ENCODE assay signal across 11 cellular contexts in the genomic region with DNA sequence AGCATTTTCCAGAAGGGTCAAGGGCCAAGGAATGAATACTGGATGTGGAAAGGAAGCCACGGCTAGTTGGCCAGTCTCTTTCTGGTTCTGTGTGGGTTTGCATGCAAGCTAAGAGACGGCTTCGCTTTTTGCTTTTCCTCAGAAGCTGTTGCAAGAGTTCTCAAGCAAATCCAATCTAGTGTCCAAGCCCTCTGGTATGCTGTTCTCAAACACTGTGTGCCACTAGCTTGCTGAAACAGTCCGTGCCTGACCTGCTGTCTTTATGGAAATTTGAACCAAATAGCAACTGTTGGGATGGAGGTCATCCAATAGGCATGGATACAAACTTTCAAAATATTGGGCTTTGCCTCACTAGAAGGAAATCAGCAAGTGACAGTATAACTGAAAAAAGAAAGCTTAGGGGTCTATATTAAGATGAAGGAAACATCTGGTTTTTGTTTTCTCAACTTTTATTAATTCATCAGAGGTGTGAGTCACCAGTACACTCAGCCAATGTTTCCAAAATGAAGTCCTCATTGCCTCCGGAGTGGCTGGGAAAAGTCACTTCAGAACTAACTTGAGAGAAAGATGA.
DNase-seq lines count a peak whose midpoint lies in the region; ATAC-seq, FAIRE-seq and TF ChIP-seq lines count a peak whose summit lies in the region.
"Had no signal": no experiment of that assay in that cellular context is flagged by ENCODE, and none has a peak within 500 bp of the region (broad histone marks: within the 10 kb centered on the region; RNA-seq: fewer than 3 reads in every experiment).

No MANE protein-coding gene starts in this region.

- H3K36me3 ChIP-seq in liver (ENCODE audit: control insufficient read depth in 4 of 4, insufficient read depth in 3 of 4, low read depth in 1 of 4, low read length in 3 of 4) (no peaks in the 10 kb centered on the region), HepG2 (replicated peaks in 1 of 2; ENCODE audit: control insufficient read depth in 1 of 2, insufficient read depth in 2 of 2, low read length in 2 of 2) (no peaks in the 10 kb centered on the region), muscle layer of duodenum (ENCODE audit: control insufficient read depth in 1 of 2, insufficient read depth in 2 of 2, low read length in 2 of 2) (no peaks in the 10 kb centered on the region)

- intact Hi-C loops in HepG2 (cut with micrococcal nuclease; ENCODE audit: unreplicated experiment), result no loop called here

- no peak for FAIRE-seq in HepG2 (lab: Jason Lieb, UNC)
- FAIRE-seq in RCC 7860 (lab: Jason Lieb, UNC), result no peak
- FAIRE-seq: A549 had no signal

- H4K20me1 ChIP-seq in HepG2 (ENCODE audit: insufficient read depth, low read length), result no peaks in the 10 kb centered on the region

- TF ChIP-seq CTCF in liver (IDR thresholded peaks at IDR 0.05; ENCODE audit: low read depth, low read length, missing input control) (no peak), HepG2 (CRISPR knock-in tag; IDR thresholded peaks at IDR 0.05) (no peak)

- H3K79me2 ChIP-seq in HepG2 (ENCODE audit: insufficient read depth, low read length), result no peaks in the 10 kb centered on the region

- no peak overlapping the region for H3K4me2 ChIP-seq in HepG2 (ENCODE audit: low read depth, low read length)
- H3K4me2 ChIP-seq: A549 had no signal

- TF ChIP-seq RAD21 in liver (IDR thresholded peaks at IDR 0.05), result no peak
- no peak for TF ChIP-seq RAD21 in HepG2 (CRISPR knock-in tag; IDR thresholded peaks at IDR 0.05)

- H2AFZ ChIP-seq in HepG2 (ENCODE audit: low read length), result no peak overlapping the region

- no peaks in the 10 kb centered on the region for H3K9me3 ChIP-seq in liver (ENCODE audit: control insufficient read depth in 4 of 4, low read length in 3 of 4)
- no peaks in the 10 kb centered on the region for H3K9me3 ChIP-seq in HepG2 (ENCODE audit: low read length)
- no peaks in the 10 kb centered on the region for H3K9me3 ChIP-seq in muscle layer of duodenum (ENCODE audit: control insufficient read depth in 1 of 2, low read length in 2 of 2)
- H3K9me3 ChIP-seq: A549 had no signal

- H3K9ac ChIP-seq in liver (ENCODE audit: low read depth in 1 of 2, low read length in 2 of 2) (no peak overlapping the region), HepG2 (ENCODE audit: insufficient read depth, low read depth, low read length) (no peak overlapping the region)

- CTCF ChIA-PET in HepG2 (lab: Yijun Ruan, JAX; ENCODE audit: low intra/inter-chr PET ratio, low total read pairs), result no interaction called here

- ATAC-seq in HepG2, result no peak
- ATAC-seq: A549 had no signal

- in situ Hi-C loops in HepG2 (cut with HindIII; ENCODE audit: extremely low pct_ligation_motif_present, low pct_unique_long_range_greater_than_20kb), result no loop called here

- H3K4me1 ChIP-seq in liver (ENCODE audit: control insufficient read depth in 4 of 4, insufficient read depth in 4 of 4, low read length in 3 of 4), result peaks cover 0 to 7% (median 5%) of the 10 kb centered on the region in 4 donors
- no peaks in the 10 kb centered on the region for H3K4me1 ChIP-seq in HepG2 (ENCODE audit: insufficient read depth, low read length)
- peaks cover 0 to 3% of the 10 kb centered on the region in 2 donors for H3K4me1 ChIP-seq in muscle layer of duodenum (ENCODE audit: control insufficient read depth in 1 of 2, insufficient read depth in 2 of 2, low read length in 2 of 2)
- H3K4me1 ChIP-seq: A549 had no signal

- whole genome bisulfite sequencing in liver, result 82% methylated on average over 5 of the region's 5 CpGs
- 8% methylated on average over 2 of the region's 5 CpGs for whole genome bisulfite sequencing in HepG2 (ENCODE audit: low lambda C conversion rate)

- TF ChIP-seq EP300 in HepG2 (IDR thresholded peaks at IDR 0.05; ENCODE audit: low read depth in 2 of 2, low read length in 2 of 2), result no peak
- TF ChIP-seq EP300 in HepG2 (CRISPR knock-in tag; IDR thresholded peaks at IDR 0.05; ENCODE audit: borderline replicate concordance), result no peak

- no peak overlapping the region for H3K4me3 ChIP-seq in liver (ENCODE audit: low read depth in 1 of 3, low read length in 3 of 3)
- H3K4me3 ChIP-seq in HepG2 (replicated peaks in 1 of 3; ENCODE audit: insufficient read depth in 1 of 3, low read depth in 2 of 3, low read length in 3 of 3), result no peak overlapping the region
- H3K4me3 ChIP-seq in muscle layer of duodenum (ENCODE audit: low read depth in 1 of 2, low read length in 2 of 2), result no peak overlapping the region
- H3K4me3 ChIP-seq: A549 had no signal

- H3K27me3 ChIP-seq in liver (ENCODE audit: control insufficient read depth in 4 of 4, insufficient read depth in 4 of 4, low read length in 3 of 4), result peaks cover 0 to 3% (median 0%) of the 10 kb centered on the region in 4 donors
- no peaks in the 10 kb centered on the region for H3K27me3 ChIP-seq in HepG2 (ENCODE audit: control insufficient read depth in 1 of 2, insufficient read depth in 2 of 2, low read length in 2 of 2)
- H3K27me3 ChIP-seq in muscle layer of duodenum (ENCODE audit: low read depth, low read length), result no peaks in the 10 kb centered on the region

- POLR2A ChIA-PET in HepG2 (lab: Yijun Ruan, JAX), result no interaction called here

- BruUV-seq in HepG2 (replicated peaks; lab: Mats Ljungman, UMichigan), result no TSS peak

- DNase-seq in HepG2 (ENCODE audit: low spot score) (no peak), fibroblast of gingiva (ENCODE audit: low read depth) (peak; percentile 97), D341Med (ENCODE audit: low spot score) (no peak), COR-L47 (lab: John Stamatoyannopoulos, UW) (no peak), globus pallidus (ENCODE audit: low spot score) (no peak), RCC 7860 (ENCODE audit: low spot score) (no peak)
- DNase-seq: activated CD4-positive, alpha-beta T cell treated with anti-CD3 and anti-CD28 coated beads for 1 hour; erythroblast had no signal

- no peak overlapping the region for H3K27ac ChIP-seq in liver (ENCODE audit: low read depth in 1 of 2, low read length in 2 of 2)
- H3K27ac ChIP-seq in HepG2 (ENCODE audit: extremely low read length, insufficient read depth, low read length), result no peak overlapping the region
- H3K27ac ChIP-seq in muscle layer of duodenum (ENCODE audit: low read length), result peak overlapping the region; percentile 90
- H3K27ac ChIP-seq: A549 had no signal

- no peak for TF ChIP-seq POLR2A in HepG2 (IDR thresholded peaks at IDR 0.05; ENCODE audit: insufficient read depth in 1 of 2, low read depth in 2 of 2, low read length in 2 of 2)

TF ChIP-seq in liver, 16 proteins besides CTCF, POLR2A, EP300 and RAD21:
- TF ChIP-seq SP1 (IDR thresholded peaks at IDR 0.05) (peak; percentile 38), GABPA (IDR thresholded peaks at IDR 0.05 in 1 of 2, conservative IDR thresholded peaks at IDR 0.05 in 1 of 2) (no peak), NR2F2 (IDR thresholded peaks at IDR 0.05) (peak; percentile 46)
TF ChIP-seq in liver: peak in this region for 2.

TF ChIP-seq in HepG2, 621 proteins besides CTCF, POLR2A, EP300 and RAD21:
- TF ChIP-seq PRMT3 (CRISPR knock-in tag; IDR thresholded peaks at IDR 0.05; ENCODE audit: borderline replicate concordance, low read depth) (no peak), ATM (IDR thresholded peaks at IDR 0.05; ENCODE audit: borderline replicate concordance) (no peak), ZNF225 (CRISPR knock-in tag; IDR thresholded peaks at IDR 0.05) (no peak), REL (CRISPR knock-in tag; conservative IDR thresholded peaks at IDR 0.05) (no peak), ZNF12 (CRISPR knock-in tag; IDR thresholded peaks at IDR 0.05) (no peak), KLF13 (CRISPR knock-in tag; IDR thresholded peaks at IDR 0.05) (no peak), FOXK2 (IDR thresholded peaks at IDR 0.05) (no peak), POGZ (CRISPR knock-in tag; IDR thresholded peaks at IDR 0.05) (no peak), NFYC (CRISPR knock-in tag; IDR thresholded peaks at IDR 0.05) (no peak), THYN1 (CRISPR knock-in tag; IDR thresholded peaks at IDR 0.05; ENCODE audit: borderline replicate concordance, low read depth) (no peak), ZNF781 (CRISPR knock-in tag; IDR thresholded peaks at IDR 0.05; ENCODE audit: borderline replicate concordance, not compliant biosample characterization) (no peak), ZNF329 (CRISPR knock-in tag; IDR thresholded peaks at IDR 0.05; ENCODE audit: low read depth) (no peak), ARNTL (CRISPR knock-in tag; IDR thresholded peaks at IDR 0.05) (no peak), HDAC1 (CRISPR knock-in tag; IDR thresholded peaks at IDR 0.05) (no peak), FOXC1 (CRISPR knock-in tag; IDR thresholded peaks at IDR 0.05; ENCODE audit: borderline replicate concordance) (no peak)
- TF ChIP-seq, protein P1, sequence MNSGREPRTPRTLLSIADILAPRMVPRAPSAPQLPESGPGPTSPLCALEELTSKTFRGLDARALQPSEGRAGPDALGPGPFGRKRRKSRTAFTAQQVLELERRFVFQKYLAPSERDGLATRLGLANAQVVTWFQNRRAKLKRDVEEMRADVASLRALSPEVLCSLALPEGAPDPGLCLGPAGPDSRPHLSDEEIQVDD (CRISPR knock-in tag; IDR thresholded peaks at IDR 0.05; ENCODE audit: borderline replicate concordance), result no peak
- TF ChIP-seq, protein P2, sequence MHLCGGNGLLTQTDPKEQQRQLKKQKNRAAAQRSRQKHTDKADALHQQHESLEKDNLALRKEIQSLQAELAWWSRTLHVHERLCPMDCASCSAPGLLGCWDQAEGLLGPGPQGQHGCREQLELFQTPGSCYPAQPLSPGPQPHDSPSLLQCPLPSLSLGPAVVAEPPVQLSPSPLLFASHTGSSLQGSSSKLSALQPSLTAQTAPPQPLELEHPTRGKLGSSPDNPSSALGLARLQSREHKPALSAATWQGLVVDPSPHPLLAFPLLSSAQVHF (CRISPR knock-in tag; IDR thresholded peaks at IDR 0.05), result no peak
- TF ChIP-seq, protein P3, sequence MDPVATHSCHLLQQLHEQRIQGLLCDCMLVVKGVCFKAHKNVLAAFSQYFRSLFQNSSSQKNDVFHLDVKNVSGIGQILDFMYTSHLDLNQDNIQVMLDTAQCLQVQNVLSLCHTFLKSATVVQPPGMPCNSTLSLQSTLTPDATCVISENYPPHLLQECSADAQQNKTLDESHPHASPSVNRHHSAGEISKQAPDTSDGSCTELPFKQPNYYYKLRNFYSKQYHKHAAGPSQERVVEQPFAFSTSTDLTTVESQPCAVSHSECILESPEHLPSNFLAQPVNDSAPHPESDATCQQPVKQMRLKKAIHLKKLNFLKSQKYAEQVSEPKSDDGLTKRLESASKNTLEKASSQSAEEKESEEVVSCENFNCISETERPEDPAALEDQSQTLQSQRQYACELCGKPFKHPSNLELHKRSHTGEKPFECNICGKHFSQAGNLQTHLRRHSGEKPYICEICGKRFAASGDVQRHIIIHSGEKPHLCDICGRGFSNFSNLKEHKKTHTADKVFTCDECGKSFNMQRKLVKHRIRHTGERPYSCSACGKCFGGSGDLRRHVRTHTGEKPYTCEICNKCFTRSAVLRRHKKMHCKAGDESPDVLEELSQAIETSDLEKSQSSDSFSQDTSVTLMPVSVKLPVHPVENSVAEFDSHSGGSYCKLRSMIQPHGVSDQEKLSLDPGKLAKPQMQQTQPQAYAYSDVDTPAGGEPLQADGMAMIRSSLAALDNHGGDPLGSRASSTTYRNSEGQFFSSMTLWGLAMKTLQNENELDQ (CRISPR knock-in tag; IDR thresholded peaks at IDR 0.05; ENCODE audit: borderline replicate concordance), result no peak
